10 cellular contexts compared by ENCODE assay signal in genomic region chr9:109416135-109416706, GRCh38.
DNase-seq lines count a peak whose midpoint lies in the region; ATAC-seq lines count a peak whose summit lies in the region.
"Had no signal": no experiment of that assay in that cellular context is flagged by ENCODE, and none has a peak within 500 bp of the region (broad histone marks: within the 10 kb centered on the region; RNA-seq: fewer than 3 reads in every experiment).

No MANE protein-coding gene starts in this region.

- peak; percentile 34 to 63 for ATAC-seq in activated CD4-positive, CD25-positive, alpha-beta regulatory T cell treated with anti-CD3 and anti-CD28 coated beads, Interleukin-2, amount 50 U/mL, for 24 hours
- peak; percentile 45 for ATAC-seq in GM21528 (IDR thresholded peaks at IDR 0.05; ENCODE audit: low FRiP score, unreplicated experiment)
- peak; percentile 60 for ATAC-seq in HG03354 (IDR thresholded peaks at IDR 0.05; ENCODE audit: poor library complexity, severe bottlenecking, unreplicated experiment)
- ATAC-seq: K562 had no signal

- peak overlapping the region; percentile 0 for H3K4me3 ChIP-seq in rectal smooth muscle tissue (ENCODE audit: low read length)
- H3K4me3 ChIP-seq: K562 had no signal

- peaks cover 6% of the 10 kb centered on the region for H3K4me1 ChIP-seq in rectal smooth muscle tissue (ENCODE audit: control insufficient read depth, insufficient read depth, low read length)

- no peaks in the 10 kb centered on the region for H3K27me3 ChIP-seq in rectal smooth muscle tissue (ENCODE audit: control insufficient read depth, insufficient read depth, low read length)

- no peak overlapping the region for H3K27ac ChIP-seq in rectal smooth muscle tissue (ENCODE audit: low read depth, low read length)

- DNase-seq in activated CD4-positive, CD25-positive, alpha-beta regulatory T cell (lab: John Stamatoyannopoulos, UW): no peak
- no peak for DNase-seq in activated gamma-delta T cell (lab: John Stamatoyannopoulos, UW)
- no peak for DNase-seq in AG20443 (ENCODE audit: low spot score)
- DNase-seq in NCI-H1048 (lab: John Stamatoyannopoulos, UW): no peak
- DNase-seq: activated CD4-positive, alpha-beta T cell treated with anti-CD3 and anti-CD28 coated beads for 4 hours had no signal

- no peak overlapping the region for H3K9ac ChIP-seq in rectal smooth muscle tissue (ENCODE audit: low read length)

- no peaks in the 10 kb centered on the region for H3K36me3 ChIP-seq in rectal smooth muscle tissue (ENCODE audit: control insufficient read depth, insufficient read depth, low read length)
